In the genomic region with DNA sequence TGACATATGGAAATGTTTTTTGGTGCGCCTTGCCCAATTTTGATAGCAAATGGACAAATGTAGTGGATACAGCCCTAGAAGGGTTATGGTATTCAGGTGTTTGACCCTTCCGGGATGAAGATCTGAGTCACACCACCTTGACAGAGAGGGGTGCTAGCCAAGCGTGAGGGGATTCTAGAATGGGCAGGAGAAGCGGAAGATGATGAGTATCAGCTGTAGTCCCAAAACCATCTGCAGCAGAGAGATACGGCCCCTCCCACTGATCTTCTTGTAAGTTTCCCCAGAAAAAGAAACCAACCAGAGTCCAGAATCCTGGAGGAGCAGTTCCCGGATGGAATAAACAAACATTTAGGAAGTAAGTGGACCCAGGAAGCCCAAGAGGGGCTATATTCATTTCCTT, we compare ENCODE assay signal across 1 cellular context.
TF ChIP-seq lines count a peak whose summit lies in the region.

No MANE protein-coding gene starts in this region.

TF ChIP-seq in K562, 482 proteins besides CTCF, POLR2A, EP300 and RAD21 (continued from another document and continues in another):
- TF ChIP-seq PKNOX1 (IDR thresholded peaks at IDR 0.05), result peak; percentile 47; the same call in 1 of the 2 replicates
- TF ChIP-seq MEF2D (tag; conservative IDR thresholded peaks at IDR 0.05; ENCODE audit: low read depth), result 0 out of 2 replicates have a peak, but pooled peaks have one; percentile 18
- peak; percentile 10 for TF ChIP-seq POU5F1 (IDR thresholded peaks at IDR 0.05; ENCODE audit: borderline replicate concordance, low read depth, low read length, partially characterized antibody)
- no peak for TF ChIP-seq TAF1 (IDR thresholded peaks at IDR 0.05; ENCODE audit: control insufficient read depth, extremely low read depth, insufficient read depth, low read length, severe bottlenecking)
- peak; percentile 17; the same call in 1 of the 2 replicates for TF ChIP-seq MYNN (IDR thresholded peaks at IDR 0.05)
- no peak for TF ChIP-seq MYNN (CRISPR knock-in tag; IDR thresholded peaks at IDR 0.05)
- TF ChIP-seq ATF7 (IDR thresholded peaks at IDR 0.05), result peak; percentile 10; the same call in 1 of the 2 replicates
- no peak for TF ChIP-seq BCLAF1 (IDR thresholded peaks at IDR 0.05; ENCODE audit: borderline replicate concordance in 1 of 2, control insufficient read depth in 1 of 2, low read depth in 2 of 2, low read length in 1 of 2)
- TF ChIP-seq MCM3 (IDR thresholded peaks at IDR 0.05), result no peak
- peak; percentile 57 for TF ChIP-seq STAT5A (IDR thresholded peaks at IDR 0.05; ENCODE audit: borderline replicate concordance, low read length)
- TF ChIP-seq NCOR1 (IDR thresholded peaks at IDR 0.05), result peak; percentile 55
- TF ChIP-seq CEBPB (tag; IDR thresholded peaks at IDR 0.05), result no peak
- TF ChIP-seq NFIC (IDR thresholded peaks at IDR 0.05), result peak; percentile 36; the same call in 1 of the 2 replicates
- no peak for TF ChIP-seq ZNF696 (CRISPR knock-in tag; conservative IDR thresholded peaks at IDR 0.05)
- peak; percentile 62 for TF ChIP-seq TFAP4 (CRISPR knock-in tag; IDR thresholded peaks at IDR 0.05; ENCODE audit: borderline replicate concordance)
- TF ChIP-seq, protein P1, sequence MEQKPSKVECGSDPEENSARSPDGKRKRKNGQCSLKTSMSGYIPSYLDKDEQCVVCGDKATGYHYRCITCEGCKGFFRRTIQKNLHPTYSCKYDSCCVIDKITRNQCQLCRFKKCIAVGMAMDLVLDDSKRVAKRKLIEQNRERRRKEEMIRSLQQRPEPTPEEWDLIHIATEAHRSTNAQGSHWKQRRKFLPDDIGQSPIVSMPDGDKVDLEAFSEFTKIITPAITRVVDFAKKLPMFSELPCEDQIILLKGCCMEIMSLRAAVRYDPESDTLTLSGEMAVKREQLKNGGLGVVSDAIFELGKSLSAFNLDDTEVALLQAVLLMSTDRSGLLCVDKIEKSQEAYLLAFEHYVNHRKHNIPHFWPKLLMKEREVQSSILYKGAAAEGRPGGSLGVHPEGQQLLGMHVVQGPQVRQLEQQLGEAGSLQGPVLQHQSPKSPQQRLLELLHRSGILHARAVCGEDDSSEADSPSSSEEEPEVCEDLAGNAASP (IDR thresholded peaks at IDR 0.05), result no peak
- TF ChIP-seq GATAD2A (IDR thresholded peaks at IDR 0.05), result 0 out of 2 replicates have a peak, but pooled peaks have one; percentile 34
- TF ChIP-seq TAF9B (IDR thresholded peaks at IDR 0.05; ENCODE audit: partially characterized antibody), result peak; percentile 29
- TF ChIP-seq ETV1 (tag; conservative IDR thresholded peaks at IDR 0.05; ENCODE audit: low read depth), result peak; percentile 31; the same call in 1 of the 2 replicates
- TF ChIP-seq ZNF12 (CRISPR knock-in tag; IDR thresholded peaks at IDR 0.05), result no peak
- TF ChIP-seq POLR2H (tag; IDR thresholded peaks at IDR 0.05; ENCODE audit: low read depth), result 0 out of 2 replicates have a peak, but pooled peaks have one; percentile 35
- TF ChIP-seq ZNF644 (tag; IDR thresholded peaks at IDR 0.05; ENCODE audit: low read depth), result 0 out of 2 replicates have a peak, but pooled peaks have one; percentile 21
- TF ChIP-seq CTBP1 (IDR thresholded peaks at IDR 0.05; ENCODE audit: borderline replicate concordance), result peak; percentile 89
- peak; percentile 68; the same call in 1 of the 2 replicates for TF ChIP-seq SMARCC2 (IDR thresholded peaks at IDR 0.05; ENCODE audit: low read depth)
- no peak for TF ChIP-seq SP1 (CRISPR knock-in tag; IDR thresholded peaks at IDR 0.05)
- peak; percentile 75 for TF ChIP-seq PRDM10 (IDR thresholded peaks at IDR 0.05; ENCODE audit: partially characterized antibody)
- TF ChIP-seq FOXK1 (CRISPR knock-in tag; IDR thresholded peaks at IDR 0.05; ENCODE audit: borderline replicate concordance), result no peak
- TF ChIP-seq ELF1 (tag; IDR thresholded peaks at IDR 0.05), result no peak
- peak; percentile 52; the same call in 1 of the 2 replicates for TF ChIP-seq VEZF1 (CRISPR knock-in tag; IDR thresholded peaks at IDR 0.05)
- no peak for TF ChIP-seq CHD7 (IDR thresholded peaks at IDR 0.05; ENCODE audit: low read depth, low read length)
- TF ChIP-seq L3MBTL2 (IDR thresholded peaks at IDR 0.05), result 0 out of 2 replicates have a peak, but pooled peaks have one; percentile 18
